Comparison of ENCODE assay signal across 8 cellular contexts in the genomic region with DNA sequence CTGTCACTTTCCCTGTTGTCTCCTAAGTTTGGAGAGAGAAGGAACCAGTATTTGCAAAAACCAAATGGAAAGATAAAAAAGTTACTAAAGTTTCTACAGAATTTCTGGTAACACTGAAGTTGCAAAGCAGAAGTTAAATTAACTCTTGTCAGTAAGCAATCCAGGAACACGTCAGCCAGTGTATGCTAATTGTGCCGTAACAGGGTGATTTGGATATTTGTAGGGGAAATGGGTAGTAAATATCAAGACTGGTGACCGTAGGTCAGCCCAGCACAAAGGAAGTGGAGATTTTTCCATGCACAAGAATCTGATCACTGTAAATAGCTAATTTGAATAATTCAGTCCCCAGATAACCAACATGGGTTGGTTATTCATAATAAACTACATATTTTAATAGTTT. TPM values are rescaled to one million over a fixed set of nuclear protein-coding genes. Genes with fewer than 3 reads are reported as not detected.
DNase-seq lines count a peak whose midpoint lies in the region; ATAC-seq, FAIRE-seq and TF ChIP-seq lines count a peak whose summit lies in the region.

No MANE protein-coding gene starts in this region.

- no peaks in the 10 kb centered on the region for H3K9me2 ChIP-seq in MM.1S (replicated peaks; ENCODE audit: insufficient read depth, low read length)

- no peak for TF ChIP-seq CTCF in MM.1S (IDR thresholded peaks at IDR 0.05; ENCODE audit: low read length)
- no peak for TF ChIP-seq CTCF in astrocyte (IDR thresholded peaks at IDR 0.05; ENCODE audit: insufficient read depth, low read depth, low read length)
- TF ChIP-seq CTCF in lung (IDR thresholded peaks at IDR 0.05; ENCODE audit: control extremely low read depth, extremely low read depth) = no peak

- intact Hi-C loops in aorta (cut with DNase I) = no loop called here
- intact Hi-C loops in head of caudate nucleus (cut with DNase I) = loop anchor here (5.0 kb wide), 1 partner anchor 157 kb away; a partner anchor contains a TSS

- FAIRE-seq in astrocyte (lab: Jason Lieb, UNC) = no peak

- peaks cover 95% of the 10 kb centered on the region for H3K79me2 ChIP-seq in MM.1S (ENCODE audit: low read length)
- peaks cover 71% of the 10 kb centered on the region for H3K79me2 ChIP-seq in astrocyte (ENCODE audit: insufficient read depth, low read length)

- H3F3A ChIP-seq in MM.1S (ENCODE audit: insufficient read depth, low read length) = peaks cover 91% of the 10 kb centered on the region

- H3K9ac ChIP-seq in MM.1S (ENCODE audit: low read length) (peak overlapping the region; percentile 100), astrocyte (ENCODE audit: low read length) (peak overlapping the region; percentile 98)

- peak overlapping the region; percentile 97 for H3K27ac ChIP-seq in MM.1S (ENCODE audit: low read length)
- peak overlapping the region; percentile 92 for H3K27ac ChIP-seq in astrocyte (ENCODE audit: low read depth, low read length)
- H3K27ac ChIP-seq in lung (ENCODE audit: low read depth in 1 of 2, low read length in 1 of 2) = peak overlapping the region in 1 of 2 donors; percentile 98
- no peak overlapping the region for H3K27ac ChIP-seq in aorta (ENCODE audit: low read depth in 1 of 2, low read length in 2 of 2)

- peak; percentile 11 for DNase-seq in GF-D8 (lab: John Stamatoyannopoulos, UW)
- DNase-seq in MM.1S = peak; percentile 64
- no peak for DNase-seq in astrocyte (ENCODE audit: low read depth)
- DNase-seq in lung (ENCODE audit: low spot score) = no peak
- no peak for DNase-seq in aorta
- no peak for DNase-seq in head of caudate nucleus
- no peak for DNase-seq in NCI-H510A treated with DMSO at 0.1 percent for 48 hours (lab: John Stamatoyannopoulos, UW)

- peaks cover 4% of the 10 kb centered on the region for H3K27me3 Mint-ChIP-seq in astrocyte (ENCODE audit: low read depth, unreplicated experiment)

- no peak overlapping the region for H3K27ac Mint-ChIP-seq in astrocyte (ENCODE audit: unreplicated experiment)

- H3K9me3 ChIP-seq in MM.1S (replicated peaks; ENCODE audit: insufficient read depth, low read length) = no peaks in the 10 kb centered on the region
- no peaks in the 10 kb centered on the region for H3K9me3 ChIP-seq in astrocyte (ENCODE audit: insufficient read depth, low read depth, low read length)
- H3K9me3 ChIP-seq in lung (ENCODE audit: control insufficient read depth in 2 of 2, insufficient read depth in 1 of 2, low read length in 1 of 2) = no peaks in the 10 kb centered on the region
- H3K9me3 ChIP-seq in aorta (ENCODE audit: control insufficient read depth, low read length) = no peaks in the 10 kb centered on the region

- no peaks in the 10 kb centered on the region for H3K27me3 ChIP-seq in MM.1S (replicated peaks; ENCODE audit: insufficient read depth, low read length)
- H3K27me3 ChIP-seq in astrocyte (ENCODE audit: insufficient read depth, low read length) = no peaks in the 10 kb centered on the region
- H3K27me3 ChIP-seq in lung (ENCODE audit: control insufficient read depth, insufficient read depth) = no peaks in the 10 kb centered on the region
- H3K27me3 ChIP-seq in aorta (ENCODE audit: control insufficient read depth in 1 of 2, insufficient read depth in 2 of 2, low read length in 1 of 2) = no peaks in the 10 kb centered on the region

- peak overlapping the region; percentile 99 for H3K4me3 Mint-ChIP-seq in astrocyte (ENCODE audit: unreplicated experiment)

- no peaks in the 10 kb centered on the region for H4K20me1 ChIP-seq in MM.1S (ENCODE audit: insufficient read depth, low read length)
- H4K20me1 ChIP-seq in astrocyte (ENCODE audit: insufficient read depth, low read length) = peaks cover 20% of the 10 kb centered on the region

- peaks cover 15% of the 10 kb centered on the region for H3K36me3 ChIP-seq in MM.1S (replicated peaks; ENCODE audit: insufficient read depth, low read length)
- peaks cover 15% of the 10 kb centered on the region for H3K36me3 ChIP-seq in astrocyte (ENCODE audit: insufficient read depth, low read length)
- peaks cover 0 to 3% of the 10 kb centered on the region in 2 donors for H3K36me3 ChIP-seq in lung (ENCODE audit: control insufficient read depth in 2 of 2, insufficient read depth in 2 of 2, low read length in 2 of 2)
- H3K36me3 ChIP-seq in aorta (ENCODE audit: control insufficient read depth in 1 of 2, insufficient read depth in 2 of 2, low read length in 1 of 2) = no peaks in the 10 kb centered on the region

- H3K4me3 ChIP-seq in MM.1S (ENCODE audit: low read length) (peak overlapping the region; percentile 94), astrocyte (ENCODE audit: insufficient read depth, low read depth, low read length) (peak overlapping the region; percentile 93), lung (peak overlapping the region; percentile 38), aorta (ENCODE audit: low read length in 2 of 2) (peak overlapping the region; percentile 81 to 98)

- 4 to 7% methylated on average over 3 of the region's 3 CpGs for WGBS in lung, 2 donors
- WGBS in aorta, 2 donors = 3 to 4% methylated on average over 3 of the region's 3 CpGs

- no peak overlapping the region for H2AFZ ChIP-seq in MM.1S (ENCODE audit: low read length)
- H2AFZ ChIP-seq in astrocyte (ENCODE audit: low read depth, low read length) = no peak overlapping the region

- no peak for ATAC-seq in lung (ENCODE audit: insufficient read depth, low FRiP score)
- no peak for ATAC-seq in aorta (ENCODE audit: low FRiP score)
- no peak for ATAC-seq in GM21367 (IDR thresholded peaks at IDR 0.05; ENCODE audit: unreplicated experiment)

- H3K4me1 Mint-ChIP-seq in astrocyte (ENCODE audit: low read depth, unreplicated experiment) = peaks cover 19% of the 10 kb centered on the region

- peaks cover 5% of the 10 kb centered on the region for H3K36me3 Mint-ChIP-seq in astrocyte (ENCODE audit: low read depth, unreplicated experiment)

- H3K9me3 Mint-ChIP-seq in astrocyte (ENCODE audit: unreplicated experiment) = no peaks in the 10 kb centered on the region

- H3K4me2 ChIP-seq in MM.1S (ENCODE audit: low read depth, low read length) (peak overlapping the region; percentile 89), astrocyte (ENCODE audit: low read length) (peak overlapping the region; percentile 89)

- 0 out of 2 replicates have a peak, but pooled peaks cover 5% of the 10 kb centered on the region for H3K4me1 ChIP-seq in MM.1S (ENCODE audit: low read length)
- H3K4me1 ChIP-seq in astrocyte (ENCODE audit: insufficient read depth, low read length) = peaks cover 46% of the 10 kb centered on the region
- peaks cover 2 to 6% of the 10 kb centered on the region in 2 donors for H3K4me1 ChIP-seq in lung (ENCODE audit: control insufficient read depth in 2 of 2, insufficient read depth in 2 of 2, low read length in 2 of 2)
- H3K4me1 ChIP-seq in aorta (ENCODE audit: control insufficient read depth in 1 of 2, insufficient read depth in 2 of 2, low read length in 2 of 2) = peaks cover 0 to 4% of the 10 kb centered on the region in 2 donors

RNA-seq across cellular contexts. Expression of a gene that starts 2.3 kb away (rescaled TPM):
- total RNA-seq in astrocyte = 13.4 and 16.7 TPM in 2 replicates
- total RNA-seq in lung = 10 to 100 TPM; 41.2 to 89.4 TPM
- 10 to 100 TPM; 27.3 to 38.5 TPM for polyA plus RNA-seq in lung
- 10 to 100 TPM; 40.3 to 56.0 TPM for total RNA-seq in aorta
- 10 to 100 TPM; 47.6 to 64.3 TPM for polyA plus RNA-seq in aorta

RNA-seq across cellular contexts. Expression of a gene that starts 23.5 kb away (rescaled TPM):
- total RNA-seq in astrocyte = 2.8 and 4.3 TPM in 2 replicates
- under 1 TPM in 1 of 2 donors, not detected in 1; 0.15 TPM for total RNA-seq in lung
- polyA plus RNA-seq in lung = under 1 TPM; 0.17 to 0.20 TPM
- under 1 TPM in 1 of 2 donors, not detected in 1; 0.36 TPM for total RNA-seq in aorta
- under 1 TPM in 1 of 2 donors, not detected in 1; 0.18 TPM for polyA plus RNA-seq in aorta

Comparison
In these comparisons a context has a peak if more than half of its experiments do, and no peak if none do; other contexts are left out.
1. DNase-seq: peak in GF-D8 (single experiment) and MM.1S (single experiment); none in astrocyte (single experiment), lung (single experiment), aorta (0 of 2), head of caudate nucleus (0 of 42) and NCI-H510A treated with DMSO at 0.1 percent for 48 hours (single experiment).
2. H3K27ac ChIP-seq: peak in MM.1S (single experiment) and astrocyte (single experiment); none in aorta (0 of 2).
3. H3K4me3 ChIP-seq: peak in every context shown above with its lines; median percentile 94 in MM.1S; 93 in astrocyte; 90 in aorta; 38 in lung.